ENCODE assay signal across 8 cellular contexts in the genomic region with DNA sequence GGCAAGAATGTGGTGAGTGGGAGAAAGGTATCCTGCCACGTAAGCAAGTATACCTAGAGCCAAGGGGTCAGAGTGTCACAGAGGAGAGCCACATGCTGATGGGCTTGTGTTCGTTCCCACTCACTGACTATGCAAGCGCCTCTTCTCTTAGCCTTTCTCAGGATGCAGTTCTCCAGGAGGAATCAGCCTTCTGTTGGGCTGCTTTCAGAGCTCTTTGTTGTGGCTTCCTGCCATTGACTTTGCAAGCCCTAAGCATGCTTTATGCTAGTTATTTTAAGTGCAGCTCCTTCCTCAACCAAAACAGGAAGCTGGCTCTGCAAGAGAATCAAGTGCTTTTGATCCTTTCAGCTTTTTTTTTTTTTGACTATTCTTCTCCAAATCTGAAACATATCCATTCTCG.
DNase-seq lines count a peak whose midpoint lies in the region; ATAC-seq and TF ChIP-seq lines count a peak whose summit lies in the region.

No MANE protein-coding gene starts in this region.

- H3K4me3 ChIP-seq in Jurkat, Clone E6-1 (ENCODE audit: low read length), result no peak overlapping the region

- H3K4me1 ChIP-seq in foreskin keratinocyte, result no peaks in the 10 kb centered on the region

- H3K27ac ChIP-seq in foreskin keratinocyte, result no peak overlapping the region

- no peaks in the 10 kb centered on the region for H3K27me3 ChIP-seq in foreskin keratinocyte

- DNase-seq in Ammon's horn (ENCODE audit: low spot score) (peak; percentile 76), iPS-NIHi7 (ENCODE audit: extremely low spot score) (peak; percentile 40), NCI-H1930 (lab: John Stamatoyannopoulos, UW) (no peak), foreskin keratinocyte (no peak), 8988T (no peak)
- DNase-seq in Jurkat, Clone E6-1 (ENCODE audit: low read depth, low spot score), result peak; percentile 93
- peak; percentile 12 for DNase-seq in activated effector memory CD4-positive, alpha-beta T cell treated with Interleukin-2 at 50 U/mL for 16 hours

- ATAC-seq in foreskin keratinocyte (no peak), GM18519 (IDR thresholded peaks at IDR 0.05; ENCODE audit: low FRiP score, unreplicated experiment) (no peak)

- no peak for TF ChIP-seq CTCF in foreskin keratinocyte (conservative IDR thresholded peaks at IDR 0.05)

Comparison
In these comparisons a context has a peak if more than half of its experiments do, and no peak if none do; other contexts are left out.
1. DNase-seq: peak in Ammon's horn (single experiment), Jurkat, Clone E6-1 (single experiment), activated effector memory CD4-positive, alpha-beta T cell treated with Interleukin-2 at 50 U/mL for 16 hours (single experiment) and iPS-NIHi7 (single experiment); none in NCI-H1930 (0 of 2), foreskin keratinocyte (0 of 2) and 8988T (single experiment).